1 cellular context compared by ENCODE assay signal in genomic region chr15:56464893-56465520, GRCh38.
TF ChIP-seq lines count a peak whose summit lies in the region.

Gene MNS1, minus strand, starts transcription at chr15:56465137. Its CDS starts 165 bp downstream, at chr15:56464972.

TF ChIP-seq in SK-N-SH, 30 proteins besides CTCF, POLR2A, EP300 and RAD21 (continued from another document):
- TF ChIP-seq TEAD4 (IDR thresholded peaks at IDR 0.05; ENCODE audit: borderline replicate concordance, insufficient read depth) (no peak), USF2 (IDR thresholded peaks at IDR 0.05; ENCODE audit: borderline replicate concordance, low read depth, low read length) (no peak), FOSL2 (IDR thresholded peaks at IDR 0.05; ENCODE audit: borderline replicate concordance, low read depth) (no peak), IRF3 (IDR thresholded peaks at IDR 0.05; ENCODE audit: low read depth, low read length) (peak; percentile 54), MEF2A (IDR thresholded peaks at IDR 0.05; ENCODE audit: borderline replicate concordance, low read depth) (no peak), SIN3A (IDR thresholded peaks at IDR 0.05; ENCODE audit: borderline replicate concordance, low read depth, low read length) (peak; percentile 83), YY1 (IDR thresholded peaks at IDR 0.05; ENCODE audit: low read depth) (no peak), ELF1 (IDR thresholded peaks at IDR 0.05) (no peak), NRF1 (IDR thresholded peaks at IDR 0.05; ENCODE audit: low read depth, low read length) (peak; percentile 46; the same call in 1 of the 2 replicates), GATA2 (CRISPR knock-in tag; IDR thresholded peaks at IDR 0.05) (no peak), TCF12 (IDR thresholded peaks at IDR 0.05) (no peak; the same call in 1 of the 2 replicates), MAX (IDR thresholded peaks at IDR 0.05; ENCODE audit: low read depth) (peak; percentile 89), TAF1 (IDR thresholded peaks at IDR 0.05; ENCODE audit: borderline replicate concordance, low read depth, low read length) (peak; percentile 43; the same call in 1 of the 2 replicates), EZH2phosphoT487 (IDR thresholded peaks at IDR 0.05; ENCODE audit: borderline replicate concordance, low read depth) (no peak), RCOR1 (IDR thresholded peaks at IDR 0.05; ENCODE audit: low read length) (no peak), POLR2AphosphoS5 (IDR thresholded peaks at IDR 0.05; ENCODE audit: low read depth, low read length) (0 out of 2 replicates have a peak, but pooled peaks have one; percentile 45), JUND (IDR thresholded peaks at IDR 0.05) (no peak), CHD2 (IDR thresholded peaks at IDR 0.05; ENCODE audit: low read length, partially characterized antibody) (peak; percentile 66), GABPA (IDR thresholded peaks at IDR 0.05; ENCODE audit: low read depth) (no peak)
